ENCODE assay signal across 1 cellular context in the genomic region with DNA sequence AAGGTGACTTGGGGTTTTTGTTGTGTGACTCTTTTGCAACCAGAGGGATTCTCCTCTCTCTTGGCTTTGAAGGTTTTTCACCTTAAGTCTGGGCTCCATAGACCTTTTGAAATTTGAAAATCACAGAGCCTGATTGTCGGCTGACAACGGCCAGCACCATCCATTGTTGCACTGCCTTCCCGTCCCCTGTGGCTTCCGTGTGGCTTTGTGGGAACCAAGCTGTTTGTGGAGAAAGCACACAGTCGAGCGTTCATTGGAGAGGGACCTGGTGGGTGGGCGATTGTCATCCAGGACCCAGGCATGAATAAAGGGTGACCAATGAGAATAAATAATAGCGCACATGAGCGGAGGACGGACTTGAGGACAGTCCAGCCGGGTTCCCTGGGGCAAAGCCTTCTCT.
TF ChIP-seq lines count a peak whose summit lies in the region.

No MANE protein-coding gene starts in this region.

TF ChIP-seq in K562, 482 proteins besides CTCF, POLR2A, EP300 and RAD21:
- TF ChIP-seq GATA2 (CRISPR knock-in tag; IDR thresholded peaks at IDR 0.05) (no peak), POLR2AphosphoS5 (IDR thresholded peaks at IDR 0.05; ENCODE audit: control insufficient read depth, insufficient read depth, low read depth, low read length) (no peak), EGR1 (conservative IDR thresholded peaks at IDR 0.05) (0 out of 2 replicates have a peak, but pooled peaks have one; percentile 6), HCFC1 (IDR thresholded peaks at IDR 0.05; ENCODE audit: low read depth, low read length) (0 out of 2 replicates have a peak, but pooled peaks have one; percentile 18), GABPA (tag; conservative IDR thresholded peaks at IDR 0.05; ENCODE audit: low read depth) (peak; percentile 56), NBN (IDR thresholded peaks at IDR 0.05; ENCODE audit: low read depth) (no peak), NCOA1 (IDR thresholded peaks at IDR 0.05; ENCODE audit: low read depth) (0 out of 2 replicates have a peak, but pooled peaks have one; percentile 29), GABPB1 (CRISPR knock-in tag; IDR thresholded peaks at IDR 0.05) (peak; percentile 61; the same call in 1 of the 2 replicates)
- TF ChIP-seq, protein P1, sequence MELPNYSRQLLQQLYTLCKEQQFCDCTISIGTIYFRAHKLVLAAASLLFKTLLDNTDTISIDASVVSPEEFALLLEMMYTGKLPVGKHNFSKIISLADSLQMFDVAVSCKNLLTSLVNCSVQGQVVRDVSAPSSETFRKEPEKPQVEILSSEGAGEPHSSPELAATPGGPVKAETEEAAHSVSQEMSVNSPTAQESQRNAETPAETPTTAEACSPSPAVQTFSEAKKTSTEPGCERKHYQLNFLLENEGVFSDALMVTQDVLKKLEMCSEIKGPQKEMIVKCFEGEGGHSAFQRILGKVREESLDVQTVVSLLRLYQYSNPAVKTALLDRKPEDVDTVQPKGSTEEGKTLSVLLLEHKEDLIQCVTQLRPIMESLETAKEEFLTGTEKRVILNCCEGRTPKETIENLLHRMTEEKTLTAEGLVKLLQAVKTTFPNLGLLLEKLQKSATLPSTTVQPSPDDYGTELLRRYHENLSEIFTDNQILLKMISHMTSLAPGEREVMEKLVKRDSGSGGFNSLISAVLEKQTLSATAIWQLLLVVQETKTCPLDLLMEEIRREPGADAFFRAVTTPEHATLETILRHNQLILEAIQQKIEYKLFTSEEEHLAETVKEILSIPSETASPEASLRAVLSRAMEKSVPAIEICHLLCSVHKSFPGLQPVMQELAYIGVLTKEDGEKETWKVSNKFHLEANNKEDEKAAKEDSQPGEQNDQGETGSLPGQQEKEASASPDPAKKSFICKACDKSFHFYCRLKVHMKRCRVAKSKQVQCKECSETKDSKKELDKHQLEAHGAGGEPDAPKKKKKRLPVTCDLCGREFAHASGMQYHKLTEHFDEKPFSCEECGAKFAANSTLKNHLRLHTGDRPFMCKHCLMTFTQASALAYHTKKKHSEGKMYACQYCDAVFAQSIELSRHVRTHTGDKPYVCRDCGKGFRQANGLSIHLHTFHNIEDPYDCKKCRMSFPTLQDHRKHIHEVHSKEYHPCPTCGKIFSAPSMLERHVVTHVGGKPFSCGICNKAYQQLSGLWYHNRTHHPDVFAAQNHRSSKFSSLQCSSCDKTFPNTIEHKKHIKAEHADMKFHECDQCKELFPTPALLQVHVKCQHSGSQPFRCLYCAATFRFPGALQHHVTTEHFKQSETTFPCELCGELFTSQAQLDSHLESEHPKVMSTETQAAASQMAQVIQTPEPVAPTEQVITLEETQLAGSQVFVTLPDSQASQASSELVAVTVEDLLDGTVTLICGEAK (IDR thresholded peaks at IDR 0.05), result peak; percentile 73
- TF ChIP-seq, protein P1 (CRISPR knock-in tag; IDR thresholded peaks at IDR 0.05), result no peak
- TF ChIP-seq, protein P2, sequence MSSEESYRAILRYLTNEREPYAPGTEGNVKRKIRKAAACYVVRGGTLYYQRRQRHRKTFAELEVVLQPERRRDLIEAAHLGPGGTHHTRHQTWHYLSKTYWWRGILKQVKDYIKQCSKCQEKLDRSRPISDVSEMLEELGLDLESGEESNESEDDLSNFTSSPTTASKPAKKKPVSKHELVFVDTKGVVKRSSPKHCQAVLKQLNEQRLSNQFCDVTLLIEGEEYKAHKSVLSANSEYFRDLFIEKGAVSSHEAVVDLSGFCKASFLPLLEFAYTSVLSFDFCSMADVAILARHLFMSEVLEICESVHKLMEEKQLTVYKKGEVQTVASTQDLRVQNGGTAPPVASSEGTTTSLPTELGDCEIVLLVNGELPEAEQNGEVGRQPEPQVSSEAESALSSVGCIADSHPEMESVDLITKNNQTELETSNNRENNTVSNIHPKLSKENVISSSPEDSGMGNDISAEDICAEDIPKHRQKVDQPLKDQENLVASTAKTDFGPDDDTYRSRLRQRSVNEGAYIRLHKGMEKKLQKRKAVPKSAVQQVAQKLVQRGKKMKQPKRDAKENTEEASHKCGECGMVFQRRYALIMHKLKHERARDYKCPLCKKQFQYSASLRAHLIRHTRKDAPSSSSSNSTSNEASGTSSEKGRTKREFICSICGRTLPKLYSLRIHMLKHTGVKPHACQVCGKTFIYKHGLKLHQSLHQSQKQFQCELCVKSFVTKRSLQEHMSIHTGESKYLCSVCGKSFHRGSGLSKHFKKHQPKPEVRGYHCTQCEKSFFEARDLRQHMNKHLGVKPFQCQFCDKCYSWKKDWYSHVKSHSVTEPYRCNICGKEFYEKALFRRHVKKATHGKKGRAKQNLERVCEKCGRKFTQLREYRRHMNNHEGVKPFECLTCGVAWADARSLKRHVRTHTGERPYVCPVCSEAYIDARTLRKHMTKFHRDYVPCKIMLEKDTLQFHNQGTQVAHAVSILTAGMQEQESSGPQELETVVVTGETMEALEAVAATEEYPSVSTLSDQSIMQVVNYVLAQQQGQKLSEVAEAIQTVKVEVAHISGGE (CRISPR knock-in tag; IDR thresholded peaks at IDR 0.05), result peak in 2 of 3 experiments; percentile 59 to 88; a peak in 3 of 6 replicates
